In genomic region chr12:111841750-111842555, GRCh38 we compare ENCODE assay signal across 1 cellular context.
TF ChIP-seq lines count a peak whose summit lies in the region.

MAPKAPK5 (plus strand) TSS chr12:111842228; CDS start chr12:111842734, 506 bp downstream.

TF ChIP-seq in K562, 482 proteins besides CTCF, POLR2A, EP300 and RAD21 (continued from another document and continues in another):
- TF ChIP-seq ZBTB34 (CRISPR knock-in tag; IDR thresholded peaks at IDR 0.05) (no peak), BRD9 (IDR thresholded peaks at IDR 0.05; ENCODE audit: low read depth, partially characterized antibody) (no peak), CC2D1A (IDR thresholded peaks at IDR 0.05) (no peak), ZHX1 (conservative IDR thresholded peaks at IDR 0.05; ENCODE audit: low read length) (0 out of 2 replicates have a peak, but pooled peaks have one; percentile 68), RBM17 (IDR thresholded peaks at IDR 0.05; ENCODE audit: borderline replicate concordance, low read depth, low read length) (no peak), TAF15 (IDR thresholded peaks at IDR 0.05; ENCODE audit: low read depth, low read length) (no peak), ZNF232 (CRISPR knock-in tag; IDR thresholded peaks at IDR 0.05) (no peak), NUFIP1 (IDR thresholded peaks at IDR 0.05; ENCODE audit: partially characterized antibody) (no peak), ZNF143 (CRISPR knock-in tag; IDR thresholded peaks at IDR 0.05) (no peak), HIVEP1 (CRISPR knock-in tag; IDR thresholded peaks at IDR 0.05) (no peak), ESRRA (IDR thresholded peaks at IDR 0.05; ENCODE audit: borderline replicate concordance, low read depth) (peak; percentile 84), ZNF551 (CRISPR knock-in tag; IDR thresholded peaks at IDR 0.05) (no peak), ZBTB17 (CRISPR knock-in tag; IDR thresholded peaks at IDR 0.05) (peak; percentile 85; the same call in 1 of the 2 replicates), KLF10 (CRISPR knock-in tag; IDR thresholded peaks at IDR 0.05) (no peak), ARID3B (CRISPR knock-in tag; IDR thresholded peaks at IDR 0.05; ENCODE audit: borderline replicate concordance) (no peak; the same call in 1 of the 2 replicates), RFX7 (CRISPR knock-in tag; IDR thresholded peaks at IDR 0.05) (no peak), CCNT2 (IDR thresholded peaks at IDR 0.05; ENCODE audit: borderline replicate concordance, extremely low read depth, insufficient read length, low read depth, low read length) (peak; percentile 80), RBBP5 (IDR thresholded peaks at IDR 0.05; ENCODE audit: borderline replicate concordance, insufficient read depth, low read length, poor library complexity, severe bottlenecking) (peak; percentile 97), ZBTB49 (CRISPR knock-in tag; IDR thresholded peaks at IDR 0.05; ENCODE audit: borderline replicate concordance) (no peak), EZH2 (IDR thresholded peaks at IDR 0.05; ENCODE audit: borderline replicate concordance, low read depth, low read length) (no peak), PATZ1 (CRISPR knock-in tag; IDR thresholded peaks at IDR 0.05; ENCODE audit: borderline replicate concordance) (no peak), IFI16 (CRISPR knock-in tag; IDR thresholded peaks at IDR 0.05) (no peak), ZNF24 (IDR thresholded peaks at IDR 0.05) (no peak), ZBTB33 (CRISPR knock-in tag; IDR thresholded peaks at IDR 0.05) (no peak; the same call in 1 of the 2 replicates), SPI1 (IDR thresholded peaks at IDR 0.05; ENCODE audit: borderline replicate concordance, low read depth, low read length) (no peak), CHAMP1 (IDR thresholded peaks at IDR 0.05) (no peak), ZC3H11A (IDR thresholded peaks at IDR 0.05; ENCODE audit: low read depth, low read length) (no peak), RBM14 (IDR thresholded peaks at IDR 0.05; ENCODE audit: borderline replicate concordance, insufficient read depth, low read depth, low read length) (no peak), ZNF121 (CRISPR knock-in tag; conservative IDR thresholded peaks at IDR 0.05) (0 out of 2 replicates have a peak, but pooled peaks have one; percentile 3), ZNF165 (CRISPR knock-in tag; IDR thresholded peaks at IDR 0.05; ENCODE audit: borderline replicate concordance) (no peak), POLR3A (IDR thresholded peaks at IDR 0.05; ENCODE audit: borderline replicate concordance, extremely low read depth, insufficient read depth, insufficient read length) (no peak), MYC (IDR thresholded peaks at IDR 0.05; ENCODE audit: low read depth, low read length) (peak; percentile 91), MYC (CRISPR knock-in tag; IDR thresholded peaks at IDR 0.05; ENCODE audit: borderline replicate concordance, low read depth) (no peak; the same call in 1 of the 2 replicates), OTX1 (CRISPR knock-in tag; IDR thresholded peaks at IDR 0.05) (0 out of 2 replicates have a peak, but pooled peaks have one; percentile 6), LEF1 (IDR thresholded peaks at IDR 0.05) (no peak), HNRNPH1 (optimal IDR thresholded peaks at IDR 0.05; ENCODE audit: low read depth, low read length) (no peak), MTA1 (IDR thresholded peaks at IDR 0.05; ENCODE audit: borderline replicate concordance) (peak; percentile 100), ZNF324 (CRISPR knock-in tag; IDR thresholded peaks at IDR 0.05) (no peak), ZNF589 (CRISPR knock-in tag; IDR thresholded peaks at IDR 0.05; ENCODE audit: low read depth) (no peak; the same call in 1 of the 2 replicates), NCOA4 (IDR thresholded peaks at IDR 0.05; ENCODE audit: partially characterized antibody) (no peak), E2F5 (CRISPR knock-in tag; IDR thresholded peaks at IDR 0.05) (no peak), ARID3A (IDR thresholded peaks at IDR 0.05; ENCODE audit: borderline replicate concordance, low read depth, low read length) (no peak), ZNF316 (IDR thresholded peaks at IDR 0.05) (no peak), TFAM (CRISPR knock-in tag; conservative IDR thresholded peaks at IDR 0.05) (no peak), ZNF280A (IDR thresholded peaks at IDR 0.05; ENCODE audit: low read depth, partially characterized antibody) (no peak), YBX1 (IDR thresholded peaks at IDR 0.05) (no peak)
